1 cellular context compared by ENCODE assay signal in genomic region chr1:167465018-167465417, GRCh38.
TF ChIP-seq lines count a peak whose summit lies in the region.

No MANE protein-coding gene starts in this region.

TF ChIP-seq in K562, 482 proteins besides CTCF, POLR2A, EP300 and RAD21 (continued from another document):
- TF ChIP-seq SFPQ (IDR thresholded peaks at IDR 0.05; ENCODE audit: low read depth, low read length) (no peak), TEAD2 (tag; IDR thresholded peaks at IDR 0.05) (no peak)
